Comparison of ENCODE assay signal across 21 cellular contexts in genomic region chr17:1078062-1078711, GRCh38.
DNase-seq lines count a peak whose midpoint lies in the region; ATAC-seq and TF ChIP-seq lines count a peak whose summit lies in the region.
"Had no signal": no experiment of that assay in that cellular context is flagged by ENCODE, and none has a peak within 500 bp of the region (broad histone marks: within the 10 kb centered on the region; RNA-seq: fewer than 3 reads in every experiment).

No MANE protein-coding gene starts in this region.

- H3K36me3 ChIP-seq in ES-I3 (ENCODE audit: insufficient read depth, low read length), result no peaks in the 10 kb centered on the region
- peaks cover 82% of the 10 kb centered on the region for H3K36me3 ChIP-seq in lower lobe of right lung
- peaks cover 4% of the 10 kb centered on the region for H3K36me3 ChIP-seq in brain microvascular endothelial cell (replicated peaks)

- DNase-seq in NCI-H1417 (lab: John Stamatoyannopoulos, UW), result peak; percentile 26 to 68 (median 56)
- no peak for DNase-seq in NCI-H1417 treated with DMSO at 0.1 percent for 48 hours (lab: John Stamatoyannopoulos, UW)
- peak; percentile 38 for DNase-seq in WTC11 (ENCODE audit: low spot score)
- DNase-seq in lower lobe of right lung, result peak; percentile 43
- no peak for DNase-seq in posterior vena cava (ENCODE audit: low spot score)
- no peak for DNase-seq in brain microvascular endothelial cell
- DNase-seq in head of caudate nucleus, result no peak
- DNase-seq: activated CD4-positive, alpha-beta T cell treated with anti-CD3 and anti-CD28 coated beads for 36 hours; activated CD8-positive, alpha-beta memory T cell treated with anti-CD3 and anti-CD28 coated beads, Interleukin-2, amount 10 ng/mL, durations not matched to agents 7 days and 5 days; activated effector memory CD4-positive, alpha-beta T cell treated with anti-CD3 and anti-CD28 coated beads, Interleukin-2, amount 50 U/mL, for 16 hours; amniotic stem cell; effector memory CD8-positive, alpha-beta T cell; mesenchymal stem cell; NCI-H2107; Peyer's patch; stimulated activated CD4-positive, alpha-beta T cell treated with anti-CD3 and anti-CD28 coated beads, Interleukin-15, amount 100 ng/mL, for 24 hours had no signal

- H3K4me3 ChIP-seq in lower lobe of right lung, result no peak overlapping the region
- H3K4me3 ChIP-seq in brain microvascular endothelial cell (ENCODE audit: low read depth, low read length), result no peak overlapping the region
- H3K4me3 ChIP-seq: BLaER1 treated with 17β-estradiol and CSF1 and Interleukin-3, amounts not matched to agents 10 nM and 100 nM; Peyer's patch; thyroid gland had no signal

- H3K9me3 Mint-ChIP-seq in WTC11, result no peaks in the 10 kb centered on the region
- H3K9me3 Mint-ChIP-seq: effector memory CD8-positive, alpha-beta T cell; natural killer cell treated with Interleukin-12 subunit alpha and Interleukin-12 subunit beta and Interleukin-15 and Interleukin-18, amount 100 ng/mL, for 72 hours; stimulated activated memory B cell treated with anti-CD40 and anti-IgM and Interleukin-4, amounts not matched to agents 10 μg/mL and 1 μg/mL and 100 μg/mL, for 72 hours had no signal

- intact Hi-C loops in lower lobe of right lung (cut with DNase I), result no loop called here
- intact Hi-C loops in posterior vena cava (cut with DNase I), result no loop called here
- intact Hi-C loops in head of caudate nucleus (cut with DNase I), result no loop called here

- H3K9ac ChIP-seq in ES-I3 (ENCODE audit: low read depth, low read length), result peak overlapping the region; percentile 29; the same call in 1 of the 2 replicates
- H3K9ac ChIP-seq: BLaER1 treated with 17β-estradiol and CSF1 and Interleukin-3, amounts not matched to agents 10 nM and 100 nM had no signal

- POLR2A ChIA-PET in WTC11 (lab: Charles Lee), result no interaction called here

- peaks cover 17% of the 10 kb centered on the region for H3K27me3 Mint-ChIP-seq in WTC11 (ENCODE audit: low read depth)
- H3K27me3 Mint-ChIP-seq: activated CD4-positive, alpha-beta T cell treated with anti-CD3 and anti-CD28 coated beads for 36 hours; activated CD8-positive, alpha-beta memory T cell treated with anti-CD3 and anti-CD28 coated beads, Interleukin-2, amount 10 ng/mL, durations not matched to agents 7 days and 5 days; effector memory CD8-positive, alpha-beta T cell; natural killer cell treated with Interleukin-12 subunit alpha and Interleukin-12 subunit beta and Interleukin-15 and Interleukin-18, amount 100 ng/mL, for 72 hours; stimulated activated memory B cell treated with anti-CD40 and anti-IgM and Interleukin-4, amounts not matched to agents 10 μg/mL and 1 μg/mL and 100 μg/mL, for 72 hours had no signal

- no peak overlapping the region for H3K27ac Mint-ChIP-seq in WTC11
- H3K27ac Mint-ChIP-seq: activated CD4-positive, alpha-beta T cell treated with anti-CD3 and anti-CD28 coated beads for 36 hours; activated CD8-positive, alpha-beta memory T cell treated with anti-CD3 and anti-CD28 coated beads, Interleukin-2, amount 10 ng/mL, durations not matched to agents 7 days and 5 days; effector memory CD8-positive, alpha-beta T cell; natural killer cell treated with Interleukin-12 subunit alpha and Interleukin-12 subunit beta and Interleukin-15 and Interleukin-18, amount 100 ng/mL, for 72 hours; stimulated activated memory B cell treated with anti-CD40 and anti-IgM and Interleukin-4, amounts not matched to agents 10 μg/mL and 1 μg/mL and 100 μg/mL, for 72 hours had no signal

- TF ChIP-seq CTCF in WTC11 (IDR thresholded peaks at IDR 0.05) (no peak), lower lobe of right lung (IDR thresholded peaks at IDR 0.05) (no peak), brain microvascular endothelial cell (IDR thresholded peaks at IDR 0.05; ENCODE audit: low read depth, low read length, missing control alignments) (no peak)

- no peaks in the 10 kb centered on the region for H3K27me3 ChIP-seq in lower lobe of right lung (ENCODE audit: low read depth)
- no peaks in the 10 kb centered on the region for H3K27me3 ChIP-seq in brain microvascular endothelial cell (replicated peaks)
- H3K27me3 ChIP-seq: BLaER1 treated with 17β-estradiol and CSF1 and Interleukin-3, amounts not matched to agents 10 nM and 100 nM; Peyer's patch; thyroid gland had no signal

- H3K36me3 Mint-ChIP-seq in WTC11, result no peaks in the 10 kb centered on the region; the same call in 1 of the 2 replicates
- H3K36me3 Mint-ChIP-seq: natural killer cell treated with Interleukin-12 subunit alpha and Interleukin-12 subunit beta and Interleukin-15 and Interleukin-18, amount 100 ng/mL, for 72 hours had no signal

- ATAC-seq in WTC11 (peak; percentile 11), lower lobe of right lung (no peak)
- ATAC-seq: activated CD4-positive, alpha-beta T cell treated with anti-CD3 and anti-CD28 coated beads for 36 hours; activated CD8-positive, alpha-beta memory T cell treated with anti-CD3 and anti-CD28 coated beads, Interleukin-2, amount 10 ng/mL, durations not matched to agents 7 days and 5 days; effector memory CD8-positive, alpha-beta T cell; natural killer cell treated with Interleukin-12 subunit alpha and Interleukin-12 subunit beta and Interleukin-15 and Interleukin-18, amount 100 ng/mL, for 72 hours; stimulated activated memory B cell treated with anti-CD40 and anti-IgM and Interleukin-4, amounts not matched to agents 10 μg/mL and 1 μg/mL and 100 μg/mL, for 72 hours had no signal

- H3K27ac ChIP-seq in lower lobe of right lung, result no peak overlapping the region
- H3K27ac ChIP-seq in brain microvascular endothelial cell, result no peak overlapping the region
- H3K27ac ChIP-seq: BLaER1 treated with 17β-estradiol and CSF1 and Interleukin-3, amounts not matched to agents 10 nM and 100 nM; thyroid gland had no signal

- peak overlapping the region; percentile 70 for H3K4me3 Mint-ChIP-seq in WTC11
- H3K4me3 Mint-ChIP-seq: activated CD4-positive, alpha-beta T cell treated with anti-CD3 and anti-CD28 coated beads for 36 hours; activated CD8-positive, alpha-beta memory T cell treated with anti-CD3 and anti-CD28 coated beads, Interleukin-2, amount 10 ng/mL, durations not matched to agents 7 days and 5 days; effector memory CD8-positive, alpha-beta T cell; natural killer cell treated with Interleukin-12 subunit alpha and Interleukin-12 subunit beta and Interleukin-15 and Interleukin-18, amount 100 ng/mL, for 72 hours; stimulated activated memory B cell treated with anti-CD40 and anti-IgM and Interleukin-4, amounts not matched to agents 10 μg/mL and 1 μg/mL and 100 μg/mL, for 72 hours had no signal

- CTCF ChIA-PET in WTC11 (lab: Charles Lee), result interaction anchor here (0.5 to 5.2 kb wide), 9 partner anchors 20 to 199 kb away, joined by 3 to 40 read pairs (median 5); no protein-coding TSS in a partner anchor

- H3K4me1 ChIP-seq in ES-I3 (ENCODE audit: insufficient read depth, low read length) (peaks cover 8% of the 10 kb centered on the region; the same call in 1 of the 2 replicates), lower lobe of right lung (peaks cover 36% of the 10 kb centered on the region)

- H3K4me1 Mint-ChIP-seq in WTC11, result peaks cover 18% of the 10 kb centered on the region
- H3K4me1 Mint-ChIP-seq: stimulated activated memory B cell treated with anti-CD40 and anti-IgM and Interleukin-4, amounts not matched to agents 10 μg/mL and 1 μg/mL and 100 μg/mL, for 72 hours had no signal

- no peaks in the 10 kb centered on the region for H3K9me3 ChIP-seq in ES-I3 (ENCODE audit: control insufficient read depth, insufficient read depth, low read length)
- H3K9me3 ChIP-seq in lower lobe of right lung, result no peaks in the 10 kb centered on the region
- H3K9me3 ChIP-seq: BLaER1 treated with 17β-estradiol and CSF1 and Interleukin-3, amounts not matched to agents 10 nM and 100 nM; Peyer's patch; thyroid gland had no signal

- in situ Hi-C loops in brain microvascular endothelial cell (cut with HindIII; ENCODE audit: low pct_ligation_motif_present, low sequenced_read_pairs), result no loop called here

TF ChIP-seq in WTC11, 78 proteins besides CTCF, POLR2A, EP300 and RAD21 (continues in another document):
- TF ChIP-seq IRF2 (CRISPR knock-in tag; IDR thresholded peaks at IDR 0.05; ENCODE audit: borderline replicate concordance, low read depth) (no peak), ATF2 (CRISPR knock-in tag; IDR thresholded peaks at IDR 0.05; ENCODE audit: borderline replicate concordance, low read depth) (no peak)

Comparison
In these comparisons a context has a peak if more than half of its experiments do, and no peak if none do; other contexts are left out.
1. DNase-seq: peak in NCI-H1417 (3 of 3), WTC11 (single experiment) and lower lobe of right lung (single experiment); none in NCI-H1417 treated with DMSO at 0.1 percent for 48 hours (single experiment), posterior vena cava (single experiment), brain microvascular endothelial cell (single experiment) and head of caudate nucleus (0 of 42).